In the genomic region with DNA sequence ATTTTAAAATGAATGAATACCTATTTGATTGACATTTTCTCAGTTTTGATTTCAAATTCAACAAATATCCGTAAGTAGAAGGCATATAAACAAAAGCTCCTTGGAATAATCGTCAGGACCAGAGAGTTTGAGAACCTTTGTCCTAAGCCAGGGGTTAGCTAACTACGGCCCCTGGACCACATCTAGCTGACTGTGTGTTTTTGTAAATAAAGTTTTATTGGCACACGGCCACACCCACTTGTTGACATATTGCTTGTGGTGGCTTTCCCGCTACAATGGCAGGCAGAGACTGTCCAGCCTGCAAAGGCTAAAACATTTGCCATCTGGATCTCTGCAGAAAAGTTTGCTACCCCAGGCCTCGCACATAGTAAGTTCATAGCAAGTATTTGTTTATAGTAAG, we compare ENCODE assay signal across 11 cellular contexts.
A peak's percentile ranks its signal among the peaks of the same experiment; 100 is the strongest.
DNase-seq lines count a peak whose midpoint lies in the region; ATAC-seq, FAIRE-seq and TF ChIP-seq lines count a peak whose summit lies in the region.
"Had no signal": no experiment of that assay in that cellular context is flagged by ENCODE, and none has a peak within 500 bp of the region (broad histone marks: within the 10 kb centered on the region; RNA-seq: fewer than 3 reads in every experiment).

No MANE protein-coding gene starts in this region.

- H3K27me3 ChIP-seq in Peyer's patch (no peaks in the 10 kb centered on the region), endothelial cell of umbilical vein (ENCODE audit: control insufficient read depth in 2 of 2, insufficient read depth in 2 of 2, low read length in 2 of 2) (no peaks in the 10 kb centered on the region), subcutaneous abdominal adipose tissue (ENCODE audit: control insufficient read depth in 5 of 5, insufficient read depth in 4 of 5, low read length in 5 of 5) (peaks cover 0 to 2% (median 0%) of the 10 kb centered on the region in 5 donors)
- H3K27me3 ChIP-seq: vagina had no signal

- H4K20me1 ChIP-seq in endothelial cell of umbilical vein (replicated peaks; ENCODE audit: control insufficient read depth, extremely low read depth, insufficient read depth, low read length): no peaks in the 10 kb centered on the region

- BruUV-seq in endothelial cell of umbilical vein (replicated peaks; lab: Mats Ljungman, UMichigan): no TSS peak

- H3K79me2 ChIP-seq in endothelial cell of umbilical vein (ENCODE audit: control insufficient read depth, insufficient read depth, low read length): no peaks in the 10 kb centered on the region

- H2AFZ ChIP-seq in endothelial cell of umbilical vein (ENCODE audit: low read depth, low read length): no peak overlapping the region

- peak overlapping the region; percentile 52 for H3K27ac Mint-ChIP-seq in activated T-cell treated with anti-CD3 and anti-CD28 coated beads, Interleukin-2, amount 50 U/mL, for 72 hours

- peaks cover 2 to 5% of the 10 kb centered on the region in 2 donors for H3K36me3 Mint-ChIP-seq in activated T-cell treated with anti-CD3 and anti-CD28 coated beads, Interleukin-2, amount 50 U/mL, for 72 hours (ENCODE audit: insufficient read depth in 2 of 2)

- H3K4me3 Mint-ChIP-seq in activated T-cell treated with anti-CD3 and anti-CD28 coated beads, Interleukin-2, amount 50 U/mL, for 72 hours: peak overlapping the region; percentile 72 to 85

- peaks cover 0 to 7% (median 0%) of the 10 kb centered on the region in 4 donors for H3K9me3 ChIP-seq in Peyer's patch
- no peaks in the 10 kb centered on the region for H3K9me3 ChIP-seq in endothelial cell of umbilical vein (replicated peaks; ENCODE audit: control insufficient read depth, insufficient read depth, low read length)
- H3K9me3 ChIP-seq in subcutaneous abdominal adipose tissue (ENCODE audit: control insufficient read depth in 5 of 5, low read length in 5 of 5): peaks cover 0 to 4% (median 0%) of the 10 kb centered on the region in 5 donors
- H3K9me3 ChIP-seq: vagina had no signal

- no peak for FAIRE-seq in endothelial cell of umbilical vein (lab: Jason Lieb, UNC)

- no peak for TF ChIP-seq CTCF in Peyer's patch (IDR thresholded peaks at IDR 0.05)
- no peak for TF ChIP-seq CTCF in endothelial cell of umbilical vein (IDR thresholded peaks at IDR 0.05; ENCODE audit: extremely low read depth in 1 of 2, insufficient read depth in 1 of 2, low read depth in 1 of 2, low read length in 2 of 2)

- H3K9me1 ChIP-seq in endothelial cell of umbilical vein (replicated peaks; ENCODE audit: control insufficient read depth, extremely low read depth, insufficient read depth, low read length): no peaks in the 10 kb centered on the region

- H3K27me3 Mint-ChIP-seq in activated T-cell treated with anti-CD3 and anti-CD28 coated beads, Interleukin-2, amount 50 U/mL, for 72 hours (ENCODE audit: low read depth): no peaks in the 10 kb centered on the region

- H3K36me3 ChIP-seq in Peyer's patch: no peaks in the 10 kb centered on the region
- no peaks in the 10 kb centered on the region for H3K36me3 ChIP-seq in endothelial cell of umbilical vein (ENCODE audit: control insufficient read depth in 2 of 2, extremely low read depth in 1 of 2, insufficient read depth in 2 of 2, low read length in 2 of 2)
- H3K36me3 ChIP-seq in subcutaneous abdominal adipose tissue (ENCODE audit: control insufficient read depth in 5 of 5, insufficient read depth in 5 of 5, low read length in 5 of 5): no peaks in the 10 kb centered on the region
- H3K36me3 ChIP-seq: vagina had no signal

- H3K27ac ChIP-seq in Peyer's patch: peak overlapping the region in 3 of 4 donors; percentile 31 to 77 (median 48)
- peak overlapping the region; percentile 81 for H3K27ac ChIP-seq in endothelial cell of umbilical vein (ENCODE audit: insufficient read depth, low read depth, low read length)
- H3K27ac ChIP-seq in subcutaneous abdominal adipose tissue (ENCODE audit: low read depth, low read length): peak overlapping the region; percentile 16
- H3K27ac ChIP-seq: vagina had no signal

- peak overlapping the region; percentile 46 for H3K4me2 ChIP-seq in endothelial cell of umbilical vein (ENCODE audit: insufficient read depth, low read length)

- dilution Hi-C loops in endothelial cell of umbilical vein (cut with MboI; ENCODE audit: extremely low pct_ligation_motif_present, low sequenced_read_pairs): no loop called here

- POLR2A ChIA-PET in endothelial cell of umbilical vein (lab: Charles Lee): interaction anchor here (1.4 to 1.9 kb wide), 2 partner anchors 9 to 143 kb away, joined by 8 to 15 read pairs; a partner anchor contains a TSS

- DNase-seq in activated T-cell treated with anti-CD3 and anti-CD28 coated beads, Interleukin-2, amount 50 U/mL, for 72 hours: no peak
- DNase-seq in activated T-cell treated with anti-CD3 and anti-CD28 coated beads for 4 hours (no peak), Peyer's patch (no peak), endothelial cell of umbilical vein (ENCODE audit: low read depth, low spot score) (no peak)
- DNase-seq: cerebellar nuclear complex, NCI-H1694 had no signal

- H3K9me3 Mint-ChIP-seq in activated T-cell treated with anti-CD3 and anti-CD28 coated beads, Interleukin-2, amount 50 U/mL, for 72 hours: no peaks in the 10 kb centered on the region

- CTCF ChIA-PET in endothelial cell of umbilical vein (lab: Charles Lee): interaction anchor here (0.6 to 10.0 kb wide), 4 partner anchors 15 to 193 kb away, joined by 3 to 171 read pairs (median 4); no protein-coding TSS in a partner anchor

- intact Hi-C loops in endothelial cell of umbilical vein (cut with micrococcal nuclease): loop anchor here (1.0 to 10.0 kb wide), 2 partner anchors 224 to 380 kb away; no protein-coding TSS in a partner anchor

- ATAC-seq in activated T-cell treated with anti-CD3 and anti-CD28 coated beads, Interleukin-2, amount 50 U/mL, for 72 hours (replicated peaks in 1 of 2): no peak
- ATAC-seq in HG02610 (IDR thresholded peaks at IDR 0.05; ENCODE audit: unreplicated experiment) (no peak), GM21390 (IDR thresholded peaks at IDR 0.05; ENCODE audit: unreplicated experiment) (no peak), HG03280 (IDR thresholded peaks at IDR 0.05; ENCODE audit: unreplicated experiment) (no peak)

- H3K4me3 ChIP-seq in Peyer's patch (no peak overlapping the region), endothelial cell of umbilical vein (replicated peaks in 1 of 3; ENCODE audit: insufficient read depth in 1 of 3, low read depth in 1 of 3, low read length in 3 of 3) (no peak overlapping the region), subcutaneous abdominal adipose tissue (ENCODE audit: low read depth in 1 of 5, low read length in 5 of 5) (no peak overlapping the region)
- H3K4me3 ChIP-seq: vagina had no signal

- H3K4me1 Mint-ChIP-seq in activated T-cell treated with anti-CD3 and anti-CD28 coated beads, Interleukin-2, amount 50 U/mL, for 72 hours (ENCODE audit: low read depth): peaks cover 63% of the 10 kb centered on the region

- no peak for TF ChIP-seq POLR2A in Peyer's patch (IDR thresholded peaks at IDR 0.05)
- no peak for TF ChIP-seq POLR2A in endothelial cell of umbilical vein (IDR thresholded peaks at IDR 0.05; ENCODE audit: low read depth, low read length)

- H3K9ac ChIP-seq in endothelial cell of umbilical vein (replicated peaks; ENCODE audit: extremely low read depth, insufficient read depth, low read length) (peak overlapping the region; percentile 45), subcutaneous abdominal adipose tissue (ENCODE audit: low read length in 5 of 5) (peak overlapping the region in 1 of 5 donors; percentile 11)

- H3K4me1 ChIP-seq in Peyer's patch (peaks cover 0 to 42% (median 24%) of the 10 kb centered on the region in 4 donors), endothelial cell of umbilical vein (ENCODE audit: control insufficient read depth, extremely low read depth, insufficient read depth, low read length) (peaks cover 27% of the 10 kb centered on the region), subcutaneous abdominal adipose tissue (ENCODE audit: control insufficient read depth in 5 of 5, insufficient read depth in 5 of 5, low read length in 5 of 5) (peaks cover 1 to 52% (median 24%) of the 10 kb centered on the region in 5 donors)

TF ChIP-seq in endothelial cell of umbilical vein, 7 proteins besides CTCF, POLR2A, EP300 and RAD21:
- no peak for TF ChIP-seq GATA2 (IDR thresholded peaks at IDR 0.05; ENCODE audit: insufficient read depth, insufficient read length, low read depth, low read length)
- TF ChIP-seq MYC (IDR thresholded peaks at IDR 0.05; ENCODE audit: low read depth, low read length): no peak
- TF ChIP-seq POLR2AphosphoS5 (IDR thresholded peaks at IDR 0.05; ENCODE audit: insufficient read depth, low read depth, low read length): no peak
- TF ChIP-seq EZH2 (IDR thresholded peaks at IDR 0.05; ENCODE audit: borderline replicate concordance, low read depth, low read length, severe bottlenecking): no peak
- TF ChIP-seq JUN (IDR thresholded peaks at IDR 0.05; ENCODE audit: borderline replicate concordance, insufficient read depth, insufficient read length, low read depth): no peak
- TF ChIP-seq, protein P1, sequence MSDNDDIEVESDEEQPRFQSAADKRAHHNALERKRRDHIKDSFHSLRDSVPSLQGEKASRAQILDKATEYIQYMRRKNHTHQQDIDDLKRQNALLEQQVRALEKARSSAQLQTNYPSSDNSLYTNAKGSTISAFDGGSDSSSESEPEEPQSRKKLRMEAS (IDR thresholded peaks at IDR 0.05; ENCODE audit: insufficient read depth, insufficient read length): no peak
- TF ChIP-seq FOS (IDR thresholded peaks at IDR 0.05; ENCODE audit: borderline replicate concordance, insufficient read depth, low read length): no peak
TF ChIP-seq in endothelial cell of umbilical vein: peak in this region for 0.

Comparison
In these comparisons a context has a peak if more than half of its experiments do, and no peak if none do; other contexts are left out.
1. H3K27ac ChIP-seq: peak in every context shown above with its lines; median percentile 81 in endothelial cell of umbilical vein; 48 in Peyer's patch; 16 in subcutaneous abdominal adipose tissue.